ENCODE assay signal across 26 cellular contexts in genomic region chr1:33753087-33753856, GRCh38.
"Had no signal": no experiment of that assay in that cellular context is flagged by ENCODE, and none has a peak within 500 bp of the region (broad histone marks: within the 10 kb centered on the region; RNA-seq: fewer than 3 reads in every experiment).

No MANE protein-coding gene starts in this region.

- H3K4me1 ChIP-seq: SJCRH30 had no signal

- H3K27me3 ChIP-seq: MG63, Peyer's patch, SJCRH30 had no signal

- H3K36me3 ChIP-seq: MG63, Peyer's patch, SJCRH30 had no signal

- H3K9me3 ChIP-seq: MG63, Peyer's patch, SJCRH30 had no signal

- H3K27ac ChIP-seq: HL-60, PC-9, Peyer's patch, SJCRH30 had no signal

- H3K4me2 ChIP-seq: PC-9 had no signal

- DNase-seq: Karpas-422, KG1, MG63, NCI-H1092, NCI-H1105 treated with DMSO at 0.1 percent for 48 hours, NCI-H1417 treated with DMSO at 0.1 percent for 48 hours, NCI-H146, NCI-H1694 treated with DMSO at 0.1 percent for 48 hours, NCI-H1930, NCI-H2081, NCI-H2171, NCI-H226, NCI-H446, NCI-H510A, NCI-H524 treated with DMSO at 0.1 percent for 48 hours, NCI-H69, NCI-H774, OCI-M1, PC-9, Peyer's patch, SHP77 treated with DMSO at 0.1 percent for 48 hours, SJCRH30 had no signal

- FAIRE-seq: HTR-8/SVneo had no signal

- H2AFZ ChIP-seq: PC-9 had no signal

- H3K4me3 ChIP-seq: MG63, PC-9, Peyer's patch, SJCRH30 had no signal

- ATAC-seq: Right ventricle myocardium inferior, SK-N-SH treated with all-trans-retinoic acid at 6 μM for 48 hours had no signal
